Comparison of ENCODE assay signal across 30 cellular contexts in the genomic region with DNA sequence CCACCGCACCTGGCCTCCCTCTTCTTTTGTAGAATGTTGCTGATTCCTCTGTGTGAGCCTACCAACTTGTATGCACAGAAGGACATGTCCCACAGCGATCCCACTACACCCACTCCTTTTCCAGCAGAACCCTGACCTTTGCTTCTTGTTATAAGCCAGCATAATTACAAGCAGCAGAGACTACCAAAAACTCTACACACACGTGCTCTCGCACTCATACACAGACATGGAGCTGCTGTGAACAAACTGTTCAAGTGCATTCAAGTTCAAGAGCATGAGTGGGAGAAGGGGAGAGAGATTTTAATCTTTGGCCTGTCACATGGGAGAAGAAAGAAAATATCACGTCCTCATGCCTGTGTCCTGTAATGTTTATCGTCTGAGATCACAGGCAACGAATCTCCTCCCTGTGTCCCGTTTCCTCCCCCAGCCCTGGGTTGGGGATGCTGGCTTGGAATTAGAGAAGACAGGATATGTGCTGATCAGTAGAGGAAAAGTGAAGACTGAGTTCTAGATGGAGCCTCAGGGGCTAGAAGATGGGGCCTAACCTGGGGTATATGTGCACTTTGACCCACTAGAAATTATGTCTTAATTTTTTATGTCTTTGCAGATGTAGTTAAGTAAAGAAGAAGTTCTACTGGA.
"Had no signal": no experiment of that assay in that cellular context is flagged by ENCODE, and none has a peak within 500 bp of the region (broad histone marks: within the 10 kb centered on the region; RNA-seq: fewer than 3 reads in every experiment).

No MANE protein-coding gene starts in this region.

- H3K27me3 ChIP-seq: adrenal gland, body of pancreas, colonic mucosa, dorsolateral prefrontal cortex, heart left ventricle, neural progenitor cell, right atrium auricular region had no signal

- H3K27ac ChIP-seq: adrenal gland, body of pancreas, colonic mucosa, dorsolateral prefrontal cortex, heart left ventricle, left ventricle myocardium inferior, neural progenitor cell, parathyroid adenoma, right atrium auricular region had no signal

- H3K4me3 ChIP-seq: adrenal gland, body of pancreas, colonic mucosa, dorsolateral prefrontal cortex, heart left ventricle, left ventricle myocardium inferior, neural progenitor cell, right atrium auricular region had no signal

- H3K9me3 ChIP-seq: adrenal gland, body of pancreas, colonic mucosa, heart left ventricle, left ventricle myocardium inferior, right atrium auricular region had no signal

- DNase-seq: activated B cell treated with CpG ODN at 0.5 μM for 24 hours; activated CD4-positive, alpha-beta T cell treated with anti-CD3 and anti-CD28 coated beads for 36 hours; activated CD4-positive, alpha-beta T cell treated with anti-CD3 and anti-CD28 coated beads, Interleukin-2, amount 50 U/mL, for 4 hours; activated CD8-positive, alpha-beta memory T cell treated with anti-CD3 and anti-CD28 coated beads for 24 hours; activated effector memory CD4-positive, alpha-beta T cell treated with anti-CD3 and anti-CD28 coated beads, Interleukin-2, amount 50 U/mL, for 16 hours; activated naive CD4-positive, alpha-beta T cell treated with anti-CD3 and anti-CD28 coated beads for 36 hours; activated naive CD8-positive, alpha-beta T cell treated with anti-CD3 and anti-CD28 coated beads for 36 hours; adrenal gland; aorta; body of pancreas; cerebellar nuclear complex; colonic mucosa; dorsolateral prefrontal cortex; effector memory CD4-positive, alpha-beta T cell; foreskin fibroblast; heart left ventricle; hypothalamus; immature natural killer cell; kidney; left ventricle myocardium inferior; natural killer cell; occipital lobe; stimulated activated CD4-positive, alpha-beta T cell treated with anti-CD3 and anti-CD28 coated beads, Interleukin-12 subunit alpha, Interleukin-12 subunit beta, amount 100 ng/mL, for 4 hours; stimulated activated CD4-positive, alpha-beta T cell treated with anti-CD3 and anti-CD28 coated beads, Interleukin-4, amount 100 ng/mL, for 1 hour; stimulated activated naive CD8-positive, alpha-beta T cell treated with anti-CD3 and anti-CD28 coated beads, Interleukin-15, amount 100 ng/mL, for 72 hours; substantia nigra; T-helper 1 cell had no signal

- H3K4me1 ChIP-seq: adrenal gland, colonic mucosa, neural progenitor cell, parathyroid adenoma, right atrium auricular region had no signal

- ATAC-seq: activated CD4-positive, alpha-beta T cell treated with anti-CD3 and anti-CD28 coated beads for 36 hours; body of pancreas; natural killer cell; stimulated activated naive CD8-positive, alpha-beta T cell treated with anti-CD3 and anti-CD28 coated beads, Interleukin-15, amount 100 ng/mL, for 72 hours had no signal
